Comparison of ENCODE assay signal across 22 cellular contexts in genomic region chr4:175376287-175376977, GRCh38.
A peak's percentile ranks its signal among the peaks of the same experiment; 100 is the strongest.
DNase-seq lines count a peak whose midpoint lies in the region; ATAC-seq and TF ChIP-seq lines count a peak whose summit lies in the region.
"Had no signal": no experiment of that assay in that cellular context is flagged by ENCODE, and none has a peak within 500 bp of the region (broad histone marks: within the 10 kb centered on the region; RNA-seq: fewer than 3 reads in every experiment).

No MANE protein-coding gene starts in this region.

- ATAC-seq in HG03457 (IDR thresholded peaks at IDR 0.05; ENCODE audit: unreplicated experiment): no peak
- ATAC-seq: HCT116, PC-3 had no signal

- H2BK12ac ChIP-seq in neuronal stem cell (ENCODE audit: low read length): no peak overlapping the region

- no peak overlapping the region for H3K4me2 ChIP-seq in neuronal stem cell (ENCODE audit: insufficient read depth, low read length, poor library complexity, severe bottlenecking)
- H3K4me2 ChIP-seq: BLaER1 had no signal

- no peak overlapping the region for H2BK5ac ChIP-seq in neuronal stem cell (ENCODE audit: low read length)

- H3K18ac ChIP-seq in neuronal stem cell (ENCODE audit: low read length): no peak overlapping the region

- no peak for TF ChIP-seq CTCF in tibial artery (IDR thresholded peaks at IDR 0.05)

- no peak overlapping the region for H2AFZ ChIP-seq in neuronal stem cell (ENCODE audit: low read length)

- no peaks in the 10 kb centered on the region for H3K36me3 ChIP-seq in H7 (replicated peaks; ENCODE audit: control insufficient read depth, insufficient read depth, low read length)
- H3K36me3 ChIP-seq in neuronal stem cell (replicated peaks in 1 of 2; ENCODE audit: control insufficient read depth in 2 of 2, insufficient read depth in 2 of 2, low read length in 2 of 2): no peaks in the 10 kb centered on the region
- H3K36me3 ChIP-seq in tibial artery: no peaks in the 10 kb centered on the region
- H3K36me3 ChIP-seq: BLaER1, SJSA1 had no signal

- WGBS in neuronal stem cell (ENCODE audit: extremely low coverage in 2 of 2, insufficient read length in 2 of 2, insufficient replicate concordance in 1 of 2), 2 donors: no CpG with 5 or more reads among the region's 8 CpGs

- peak; percentile 24 for DNase-seq in COLO829 (ENCODE audit: low spot score)
- peak; percentile 24 for DNase-seq in H7
- peak; percentile 5 for DNase-seq in foreskin melanocyte
- DNase-seq in neuronal stem cell (ENCODE audit: low spot score): peak; percentile 32
- DNase-seq in tibial artery: no peak
- DNase-seq in pons (ENCODE audit: low spot score): no peak
- DNase-seq: CD4-positive, CD25-positive, alpha-beta regulatory T cell; DMS53; KBM-7; MV-4-11; NCI-H1105; NCI-H1436 treated with DMSO at 0.1 percent for 48 hours; NCI-H2029 treated with DMSO at 0.1 percent for 48 hours; NCI-H446 treated with DMSO at 0.1 percent for 48 hours; NCI-H526; NCI-H82; NK-92 treated with Interleukin-12 subunit alpha and Interleukin-12 subunit beta, amount 100 ng/mL, for 24 hours; PC-3 had no signal

- H3K9me3 ChIP-seq in neuronal stem cell (replicated peaks in 1 of 2; ENCODE audit: control insufficient read depth in 2 of 2, insufficient read depth in 1 of 2, low read depth in 1 of 2, low read length in 2 of 2) (peaks cover 0 to 3% of the 10 kb centered on the region in 2 donors), tibial artery (no peaks in the 10 kb centered on the region)
- H3K9me3 ChIP-seq: BLaER1, SJSA1 had no signal

- H3K27ac ChIP-seq in neuronal stem cell (replicated peaks; ENCODE audit: low read length): no peak overlapping the region
- H3K27ac ChIP-seq in tibial artery: no peak overlapping the region
- H3K27ac ChIP-seq: BLaER1, SJSA1 had no signal

- H2BK15ac ChIP-seq in neuronal stem cell (ENCODE audit: low read length): no peak overlapping the region

- intact Hi-C loops in tibial artery (cut with DNase I; ENCODE audit: low total_unique reads): no loop called here

- H3K4me1 ChIP-seq in neuronal stem cell (ENCODE audit: control insufficient read depth in 2 of 2, insufficient read depth in 1 of 2, low read depth in 1 of 2, low read length in 2 of 2): peaks cover 0 to 5% of the 10 kb centered on the region in 2 donors
- H3K4me1 ChIP-seq in tibial artery: peaks cover 0 to 12% (median 0%) of the 10 kb centered on the region in 4 donors
- H3K4me1 ChIP-seq: BLaER1 had no signal

- H3K14ac ChIP-seq in neuronal stem cell (ENCODE audit: low read length): no peak overlapping the region

- no peaks in the 10 kb centered on the region for H3K79me1 ChIP-seq in neuronal stem cell (ENCODE audit: low read depth, low read length)

- H2BK120ac ChIP-seq in neuronal stem cell (ENCODE audit: low read depth, low read length): no peak overlapping the region

- H3K23ac ChIP-seq in neuronal stem cell (ENCODE audit: low read depth, low read length, poor library complexity): no peak overlapping the region

- H2AK5ac ChIP-seq in neuronal stem cell (ENCODE audit: low read depth, low read length): no peak overlapping the region

- H3K4ac ChIP-seq in neuronal stem cell (ENCODE audit: low read length): no peak overlapping the region

- H3K9ac ChIP-seq in neuronal stem cell (ENCODE audit: low read depth, low read length, poor library complexity): no peak overlapping the region
- H3K9ac ChIP-seq: BLaER1 had no signal

- H4K8ac ChIP-seq in neuronal stem cell (ENCODE audit: low read depth, low read length): no peak overlapping the region

- no peak overlapping the region for H3K4me3 ChIP-seq in H7 (ENCODE audit: insufficient read depth, low read depth, low read length)
- H3K4me3 ChIP-seq in neuronal stem cell (ENCODE audit: low read length in 2 of 2): no peak overlapping the region
- no peak overlapping the region for H3K4me3 ChIP-seq in tibial artery
- H3K4me3 ChIP-seq: BLaER1, SJSA1 had no signal

- no peak overlapping the region for H4K91ac ChIP-seq in neuronal stem cell (ENCODE audit: low read depth, low read length, poor library complexity)

- no peaks in the 10 kb centered on the region for H3K27me3 ChIP-seq in H7 (ENCODE audit: control insufficient read depth, insufficient read depth, low read length)
- H3K27me3 ChIP-seq in neuronal stem cell (ENCODE audit: control insufficient read depth in 3 of 3, insufficient read depth in 3 of 3, low read depth in 1 of 3, low read length in 3 of 3): no peaks in the 10 kb centered on the region
- no peaks in the 10 kb centered on the region for H3K27me3 ChIP-seq in tibial artery
- H3K27me3 ChIP-seq: BLaER1, SJSA1 had no signal

Comparison
In these comparisons a context has a peak if more than half of its experiments do, and no peak if none do; other contexts are left out.
1. DNase-seq: peak in COLO829 (single experiment), H7 (single experiment), foreskin melanocyte (single experiment) and neuronal stem cell (single experiment); none in tibial artery (0 of 2) and pons (single experiment).